ENCODE assay signal across 29 cellular contexts in the genomic region with DNA sequence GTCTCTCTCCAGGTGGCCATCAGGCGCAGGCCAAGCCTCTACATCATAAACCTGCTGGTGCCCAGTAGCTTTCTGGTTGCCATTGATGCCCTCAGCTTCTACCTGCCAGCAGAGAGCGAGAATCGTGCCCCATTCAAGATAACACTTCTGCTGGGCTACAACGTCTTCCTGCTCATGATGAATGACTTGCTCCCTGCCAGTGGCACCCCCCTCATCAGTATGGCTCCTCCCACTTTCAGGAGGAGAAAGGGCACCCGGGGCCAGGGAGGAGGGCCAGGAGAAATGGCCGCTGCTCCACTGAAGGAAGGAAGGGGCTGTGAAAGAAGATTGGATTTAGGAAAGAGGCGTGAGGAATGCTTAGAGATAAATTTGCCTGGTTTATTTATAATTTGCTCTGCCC. TPM values are rescaled to one million over a fixed set of nuclear protein-coding genes. Genes with fewer than 3 reads are reported as not detected.
"Had no signal": no experiment of that assay in that cellular context is flagged by ENCODE, and none has a peak within 500 bp of the region (broad histone marks: within the 10 kb centered on the region; RNA-seq: fewer than 3 reads in every experiment).

No MANE protein-coding gene starts in this region.

- FAIRE-seq: astrocyte had no signal

- H3K27me3 Mint-ChIP-seq: activated CD4-positive, alpha-beta T cell treated with anti-CD3 and anti-CD28 coated beads for 36 hours; activated CD8-positive, alpha-beta T cell treated with anti-CD3 and anti-CD28 coated beads for 36 hours; activated naive CD4-positive, alpha-beta T cell treated with anti-CD3 and anti-CD28 coated beads, Interleukin-2, amount 50 U/mL, for 24 hours had no signal

- H3K27ac Mint-ChIP-seq: activated CD4-positive, alpha-beta T cell treated with anti-CD3 and anti-CD28 coated beads for 36 hours; activated CD8-positive, alpha-beta T cell treated with anti-CD3 and anti-CD28 coated beads for 36 hours; activated naive CD4-positive, alpha-beta T cell treated with anti-CD3 and anti-CD28 coated beads, Interleukin-2, amount 50 U/mL, for 24 hours; activated naive CD8-positive, alpha-beta T cell treated with anti-CD3 and anti-CD28 coated beads, Interleukin-2, amount 50 U/mL, for 24 hours; brain; T-cell had no signal

- H3K36me3 Mint-ChIP-seq: activated naive CD4-positive, alpha-beta T cell treated with anti-CD3 and anti-CD28 coated beads, Interleukin-2, amount 50 U/mL, for 24 hours; brain; T-cell had no signal

- H2AFZ ChIP-seq: PC-9 had no signal

- H3K4me2 ChIP-seq: PC-9 had no signal

- H3K4me3 Mint-ChIP-seq: activated CD4-positive, alpha-beta T cell treated with anti-CD3 and anti-CD28 coated beads for 36 hours; activated CD8-positive, alpha-beta T cell treated with anti-CD3 and anti-CD28 coated beads for 36 hours; activated naive CD4-positive, alpha-beta T cell treated with anti-CD3 and anti-CD28 coated beads, Interleukin-2, amount 50 U/mL, for 24 hours; activated naive CD8-positive, alpha-beta T cell treated with anti-CD3 and anti-CD28 coated beads, Interleukin-2, amount 50 U/mL, for 24 hours; brain; central memory CD8-positive, alpha-beta T cell; T-cell had no signal

- H3K9me3 Mint-ChIP-seq: activated CD8-positive, alpha-beta T cell treated with anti-CD3 and anti-CD28 coated beads for 36 hours; activated naive CD4-positive, alpha-beta T cell treated with anti-CD3 and anti-CD28 coated beads, Interleukin-2, amount 50 U/mL, for 24 hours; activated naive CD8-positive, alpha-beta T cell treated with anti-CD3 and anti-CD28 coated beads, Interleukin-2, amount 50 U/mL, for 24 hours; brain; central memory CD8-positive, alpha-beta T cell; T-cell had no signal

- H3K4me1 Mint-ChIP-seq: activated CD4-positive, alpha-beta T cell treated with anti-CD3 and anti-CD28 coated beads for 36 hours; activated naive CD4-positive, alpha-beta T cell treated with anti-CD3 and anti-CD28 coated beads, Interleukin-2, amount 50 U/mL, for 24 hours; activated naive CD8-positive, alpha-beta T cell treated with anti-CD3 and anti-CD28 coated beads, Interleukin-2, amount 50 U/mL, for 24 hours; brain; central memory CD8-positive, alpha-beta T cell; T-cell had no signal

- H3K4me3 ChIP-seq: PC-9, SK-N-MC had no signal

- ATAC-seq: activated CD4-positive, alpha-beta T cell treated with anti-CD3 and anti-CD28 coated beads for 36 hours; activated CD8-positive, alpha-beta T cell treated with anti-CD3 and anti-CD28 coated beads for 36 hours; Right ventricle myocardium inferior; T-cell had no signal

- DNase-seq: activated CD4-positive, alpha-beta T cell treated with anti-CD3 and anti-CD28 coated beads for 36 hours; activated CD4-positive, CD25-positive, alpha-beta regulatory T cell; activated CD8-positive, alpha-beta memory T cell treated with anti-CD3 and anti-CD28 coated beads, Interleukin-2, amount 50 U/mL, for 4 hours; activated CD8-positive, alpha-beta T cell treated with anti-CD3 and anti-CD28 coated beads for 36 hours; activated naive CD8-positive, alpha-beta T cell treated with anti-CD3 and anti-CD28 coated beads, Interleukin-2, amount 50 U/mL, for 24 hours; activated T-cell treated with anti-CD3 and anti-CD28 coated beads, Interleukin-2, amount 50 U/mL, for 1 hour; amniotic stem cell; KBM-7; NCI-H1048; NCI-H1694; NCI-H2029; NCI-H2107; NCI-H2171 treated with DMSO at 0.1 percent for 48 hours; NCI-H226; NCI-H510A; NCI-H526 treated with DMSO at 0.1 percent for 48 hours; PC-9; T-cell; T-helper 2 cell; T1000 had no signal

- H3K27ac ChIP-seq: PC-9, SK-N-MC had no signal

RNA-seq across cellular contexts. Expression of gene HTR3C, which starts 6.6 kb away (rescaled TPM):
- total RNA-seq: activated CD4-positive, alpha-beta T cell treated with anti-CD3 and anti-CD28 coated beads for 36 hours; activated CD8-positive, alpha-beta T cell treated with anti-CD3 and anti-CD28 coated beads for 36 hours; astrocyte; LHCN-M2; PC-9; Right ventricle myocardium inferior; RPMI7951; T-cell had no signal

RNA-seq across cellular contexts. Expression of gene HTR3D, which starts 27.9 kb away (rescaled TPM):
- total RNA-seq: activated CD4-positive, alpha-beta T cell treated with anti-CD3 and anti-CD28 coated beads for 36 hours; activated CD8-positive, alpha-beta T cell treated with anti-CD3 and anti-CD28 coated beads for 36 hours; astrocyte; LHCN-M2; M059J; PC-9; Right ventricle myocardium inferior; RPMI7951; T-cell had no signal

RNA-seq across cellular contexts. Expression of gene HTR3E, which starts 37.4 kb away (rescaled TPM):
- total RNA-seq: activated CD4-positive, alpha-beta T cell treated with anti-CD3 and anti-CD28 coated beads for 36 hours; activated CD8-positive, alpha-beta T cell treated with anti-CD3 and anti-CD28 coated beads for 36 hours; astrocyte; LHCN-M2; M059J; PC-9; Right ventricle myocardium inferior; RPMI7951; T-cell had no signal
